Comparison of ENCODE assay signal across 1 cellular context in genomic region chr1:26233903-26234643, GRCh38.
A peak's percentile ranks its signal among the peaks of the same experiment; 100 is the strongest.
TF ChIP-seq lines count a peak whose summit lies in the region.

TSS of gene CEP85 (plus strand) at chr1:26234200. CDS start at chr1:26239784, 5,584 bp downstream.

TF ChIP-seq in HepG2, 621 proteins besides CTCF, POLR2A, EP300 and RAD21 (continued from another document and continues in another):
- TF ChIP-seq ATF3 (CRISPR knock-in tag; IDR thresholded peaks at IDR 0.05) (no peak), FOXO1 (CRISPR knock-in tag; IDR thresholded peaks at IDR 0.05) (no peak), ARID4A (CRISPR knock-in tag; IDR thresholded peaks at IDR 0.05; ENCODE audit: borderline replicate concordance) (peak; percentile 91), ZFP90 (CRISPR knock-in tag; IDR thresholded peaks at IDR 0.05; ENCODE audit: borderline replicate concordance) (no peak), U2AF2 (IDR thresholded peaks at IDR 0.05; ENCODE audit: low read depth, low read length) (no peak), ZNF562 (CRISPR knock-in tag; IDR thresholded peaks at IDR 0.05; ENCODE audit: borderline replicate concordance) (no peak), ETS1 (CRISPR knock-in tag; IDR thresholded peaks at IDR 0.05) (no peak), ZNF253 (CRISPR knock-in tag; IDR thresholded peaks at IDR 0.05; ENCODE audit: borderline replicate concordance) (no peak; the same call in 1 of the 2 replicates), GATAD2A (CRISPR knock-in tag; IDR thresholded peaks at IDR 0.05) (peak; percentile 64), POGK (CRISPR knock-in tag; conservative IDR thresholded peaks at IDR 0.05) (0 out of 2 replicates have a peak, but pooled peaks have one; percentile 82), YY1 (IDR thresholded peaks at IDR 0.05; ENCODE audit: insufficient read depth, insufficient replicate concordance, low read depth, low read length) (peak; percentile 57), TAF15 (IDR thresholded peaks at IDR 0.05; ENCODE audit: low read depth, low read length, poor library complexity, severe bottlenecking) (peak; percentile 64), ZNF10 (CRISPR knock-in tag; IDR thresholded peaks at IDR 0.05; ENCODE audit: borderline replicate concordance, low read depth) (no peak), ZNF790 (CRISPR knock-in tag; IDR thresholded peaks at IDR 0.05; ENCODE audit: borderline replicate concordance) (peak; percentile 77; the same call in 1 of the 2 replicates), KLF6 (CRISPR knock-in tag; IDR thresholded peaks at IDR 0.05) (0 out of 2 replicates have a peak, but pooled peaks have one; percentile 19), DBP (CRISPR knock-in tag; IDR thresholded peaks at IDR 0.05; ENCODE audit: not compliant biosample characterization) (no peak), NCOA2 (CRISPR knock-in tag; IDR thresholded peaks at IDR 0.05) (no peak; the same call in 1 of the 2 replicates), TFDP1 (CRISPR knock-in tag; IDR thresholded peaks at IDR 0.05; ENCODE audit: borderline replicate concordance) (peak; percentile 84), KLF11 (CRISPR knock-in tag; IDR thresholded peaks at IDR 0.05) (no peak; the same call in 1 of the 2 replicates), LCORL (IDR thresholded peaks at IDR 0.05) (no peak), LCORL (CRISPR knock-in tag; IDR thresholded peaks at IDR 0.05) (peak; percentile 83), NKX3-1 (CRISPR knock-in tag; IDR thresholded peaks at IDR 0.05) (no peak), SALL1 (CRISPR knock-in tag; IDR thresholded peaks at IDR 0.05) (peak; percentile 61), ZNF597 (CRISPR knock-in tag; IDR thresholded peaks at IDR 0.05) (no peak), FOSL2 (CRISPR knock-in tag; IDR thresholded peaks at IDR 0.05) (peak; percentile 44; the same call in 1 of the 2 replicates), ZMAT3 (CRISPR knock-in tag; conservative IDR thresholded peaks at IDR 0.05) (no peak; the same call in 1 of the 2 replicates), HOMEZ (CRISPR knock-in tag; IDR thresholded peaks at IDR 0.05; ENCODE audit: low read depth) (peak; percentile 37; the same call in 1 of the 2 replicates), ZNF660 (CRISPR knock-in tag; IDR thresholded peaks at IDR 0.05; ENCODE audit: borderline replicate concordance, low read depth) (no peak), IRF2 (CRISPR knock-in tag; IDR thresholded peaks at IDR 0.05) (no peak; the same call in 1 of the 2 replicates), ZNF431 (CRISPR knock-in tag; IDR thresholded peaks at IDR 0.05; ENCODE audit: borderline replicate concordance, low read depth) (peak; percentile 67), TFE3 (CRISPR knock-in tag; IDR thresholded peaks at IDR 0.05) (no peak), HDAC1 (CRISPR knock-in tag; IDR thresholded peaks at IDR 0.05) (peak; percentile 83), CENPBD1 (CRISPR knock-in tag; IDR thresholded peaks at IDR 0.05; ENCODE audit: borderline replicate concordance, low read depth) (no peak)
